ENCODE assay signal across 23 cellular contexts in genomic region chr5:15385553-15385952, GRCh38.
DNase-seq lines count a peak whose midpoint lies in the region; ATAC-seq lines count a peak whose summit lies in the region.
"Had no signal": no experiment of that assay in that cellular context is flagged by ENCODE, and none has a peak within 500 bp of the region (broad histone marks: within the 10 kb centered on the region; RNA-seq: fewer than 3 reads in every experiment).

No MANE protein-coding gene starts in this region.

- H3K23ac ChIP-seq in neuronal stem cell (ENCODE audit: low read depth, low read length, poor library complexity), result peak overlapping the region; percentile 8

- H3K9me3 Mint-ChIP-seq in stimulated activated naive CD8-positive, alpha-beta T cell treated with anti-CD3 and anti-CD28 coated beads, Interleukin-15, amount 100 ng/mL, for 72 hours, result peaks cover 0 to 23% of the 10 kb centered on the region in 2 donors

- H3K36me3 ChIP-seq in neuronal stem cell (replicated peaks in 1 of 2; ENCODE audit: control insufficient read depth in 2 of 2, insufficient read depth in 2 of 2, low read length in 2 of 2), result no peaks in the 10 kb centered on the region
- H3K36me3 ChIP-seq: BE2C, BLaER1 had no signal

- H2BK12ac ChIP-seq in neuronal stem cell (ENCODE audit: low read length), result no peak overlapping the region

- no peak overlapping the region for H2AFZ ChIP-seq in neuronal stem cell (ENCODE audit: low read length)

- no peak overlapping the region for H2AK5ac ChIP-seq in neuronal stem cell (ENCODE audit: low read depth, low read length)

- H3K4me2 ChIP-seq in neuronal stem cell (ENCODE audit: insufficient read depth, low read length, poor library complexity, severe bottlenecking), result no peak overlapping the region
- H3K4me2 ChIP-seq: BLaER1 had no signal

- H4K91ac ChIP-seq in neuronal stem cell (ENCODE audit: low read depth, low read length, poor library complexity), result no peak overlapping the region

- no peaks in the 10 kb centered on the region for H3K27me3 ChIP-seq in neuronal stem cell (ENCODE audit: control insufficient read depth in 3 of 3, insufficient read depth in 3 of 3, low read depth in 1 of 3, low read length in 3 of 3)
- H3K27me3 ChIP-seq: BE2C, BLaER1 had no signal

- no peak overlapping the region for H2BK15ac ChIP-seq in neuronal stem cell (ENCODE audit: low read length)

- no peak overlapping the region for H3K4me3 ChIP-seq in neuronal stem cell (ENCODE audit: low read length in 2 of 2)
- H3K4me3 ChIP-seq: BLaER1, GM12878 had no signal

- peak; percentile 41 for ATAC-seq in stimulated activated naive CD8-positive, alpha-beta T cell treated with anti-CD3 and anti-CD28 coated beads, Interleukin-15, amount 100 ng/mL, for 72 hours
- ATAC-seq in stimulated activated naive CD8-positive, alpha-beta T cell treated with anti-CD3 and anti-CD28 coated beads, Interleukin-15, Interleukin-2, amounts not matched to agents 100 U/mL and 50 U/mL, for 24 hours, result no peak
- no peak for ATAC-seq in HG03045 (IDR thresholded peaks at IDR 0.05; ENCODE audit: unreplicated experiment)
- ATAC-seq: GM12878 had no signal

- H3K4me1 ChIP-seq in neuronal stem cell (ENCODE audit: control insufficient read depth in 2 of 2, insufficient read depth in 1 of 2, low read depth in 1 of 2, low read length in 2 of 2), result no peaks in the 10 kb centered on the region
- H3K4me1 ChIP-seq: BLaER1 had no signal

- H3K4ac ChIP-seq in neuronal stem cell (ENCODE audit: low read length), result no peak overlapping the region

- H3K27ac ChIP-seq in neuronal stem cell (replicated peaks; ENCODE audit: low read length), result no peak overlapping the region
- H3K27ac ChIP-seq: BLaER1 had no signal

- no peak overlapping the region for H2BK120ac ChIP-seq in neuronal stem cell (ENCODE audit: low read depth, low read length)

- no peak overlapping the region for H2BK5ac ChIP-seq in neuronal stem cell (ENCODE audit: low read length)

- H3K9me3 ChIP-seq in neuronal stem cell (replicated peaks in 1 of 2; ENCODE audit: control insufficient read depth in 2 of 2, insufficient read depth in 1 of 2, low read depth in 1 of 2, low read length in 2 of 2), result no peaks in the 10 kb centered on the region
- H3K9me3 ChIP-seq: BE2C, BLaER1 had no signal

- H3K18ac ChIP-seq in neuronal stem cell (ENCODE audit: low read length), result no peak overlapping the region

- H4K8ac ChIP-seq in neuronal stem cell (ENCODE audit: low read depth, low read length), result no peak overlapping the region

- no peak overlapping the region for H3K27ac Mint-ChIP-seq in stimulated activated naive CD8-positive, alpha-beta T cell treated with anti-CD3 and anti-CD28 coated beads, Interleukin-15, amount 100 ng/mL, for 72 hours
- H3K27ac Mint-ChIP-seq: CD14-positive monocyte; CD4-positive, alpha-beta memory T cell; CD8-positive, alpha-beta memory T cell had no signal

- no peak overlapping the region for H3K14ac ChIP-seq in neuronal stem cell (ENCODE audit: low read length)

- H3K4me3 Mint-ChIP-seq in stimulated activated naive CD8-positive, alpha-beta T cell treated with anti-CD3 and anti-CD28 coated beads, Interleukin-15, amount 100 ng/mL, for 72 hours, result no peak overlapping the region
- H3K4me3 Mint-ChIP-seq: CD14-positive monocyte; CD4-positive, alpha-beta memory T cell; CD4-positive, CD25-positive, alpha-beta regulatory T cell; CD8-positive, alpha-beta memory T cell had no signal

- WGBS in neuronal stem cell (ENCODE audit: extremely low coverage in 2 of 2, insufficient read length in 2 of 2, insufficient replicate concordance in 1 of 2), 2 donors, result no CpG with 5 or more reads among the region's 18 CpGs

- H3K27me3 Mint-ChIP-seq in stimulated activated naive CD8-positive, alpha-beta T cell treated with anti-CD3 and anti-CD28 coated beads, Interleukin-15, amount 100 ng/mL, for 72 hours, result no peaks in the 10 kb centered on the region
- H3K27me3 Mint-ChIP-seq: CD4-positive, alpha-beta memory T cell; CD8-positive, alpha-beta memory T cell had no signal

- H3K79me1 ChIP-seq in neuronal stem cell (ENCODE audit: low read depth, low read length), result no peaks in the 10 kb centered on the region

- H3K9ac ChIP-seq in neuronal stem cell (ENCODE audit: low read depth, low read length, poor library complexity), result no peak overlapping the region
- H3K9ac ChIP-seq: BLaER1 had no signal

- no peaks in the 10 kb centered on the region for H3K4me1 Mint-ChIP-seq in stimulated activated naive CD8-positive, alpha-beta T cell treated with anti-CD3 and anti-CD28 coated beads, Interleukin-15, amount 100 ng/mL, for 72 hours
- H3K4me1 Mint-ChIP-seq: CD14-positive monocyte; CD4-positive, alpha-beta memory T cell; CD4-positive, CD25-positive, alpha-beta regulatory T cell; CD8-positive, alpha-beta memory T cell had no signal

- DNase-seq in stimulated activated naive CD8-positive, alpha-beta T cell treated with anti-CD3 and anti-CD28 coated beads, Interleukin-15, amount 100 ng/mL, for 72 hours, result no peak
- no peak for DNase-seq in stimulated activated naive CD8-positive, alpha-beta T cell treated with anti-CD3 and anti-CD28 coated beads, Interleukin-15, Interleukin-2, amounts not matched to agents 100 U/mL and 50 U/mL, for 24 hours
- DNase-seq in neuronal stem cell (ENCODE audit: low spot score) (no peak), HK-2 (ENCODE audit: unreplicated experiment) (no peak)
- DNase-seq: 8988T; ACHN; BE2C; C1 segment of cervical spinal cord; CD4-positive, alpha-beta memory T cell; CD4-positive, CD25-positive, alpha-beta regulatory T cell; CD8-positive, alpha-beta memory T cell; COR-L47; DMS 273 treated with DMSO at 0.1 percent for 48 hours; DMS153; DMS53; DMS79; DND-41; EL; GDM1 had no signal
